27 cellular contexts compared by ENCODE assay signal in genomic region chr17:37535906-37536305, GRCh38.
"Had no signal": no experiment of that assay in that cellular context is flagged by ENCODE, and none has a peak within 500 bp of the region (broad histone marks: within the 10 kb centered on the region; RNA-seq: fewer than 3 reads in every experiment).

No MANE protein-coding gene starts in this region.

- H3K27me3 Mint-ChIP-seq: memory B cell; stimulated activated naive B cell treated with anti-CD40 and anti-IgM and Interleukin-4, amounts not matched to agents 10 μg/mL and 1 μg/mL and 100 μg/mL, for 72 hours; stimulated activated naive CD8-positive, alpha-beta T cell treated with anti-CD3 and anti-CD28 coated beads, Interleukin-15, Interleukin-2, amounts not matched to agents 100 ng/mL and 50 ng/mL, for 24 hours had no signal

- H3K4me3 ChIP-seq: dorsolateral prefrontal cortex, gastrocnemius medialis, heart left ventricle, hepatocyte, lung, ovary, psoas muscle, sigmoid colon, thoracic aorta, transverse colon, upper lobe of right lung, uterus had no signal

- H3K9me3 Mint-ChIP-seq: endodermal cell; memory B cell; stimulated activated naive B cell treated with anti-CD40 and anti-IgM and Interleukin-4, amounts not matched to agents 10 μg/mL and 1 μg/mL and 100 μg/mL, for 72 hours; stimulated activated naive CD8-positive, alpha-beta T cell treated with anti-CD3 and anti-CD28 coated beads, Interleukin-15, Interleukin-2, amounts not matched to agents 100 ng/mL and 50 ng/mL, for 24 hours had no signal

- H3K27me3 ChIP-seq: dorsolateral prefrontal cortex, gastrocnemius medialis, heart left ventricle, hepatocyte, ovary, sigmoid colon, transverse colon, upper lobe of right lung, uterus had no signal

- DNase-seq: dorsolateral prefrontal cortex; effector CD4-positive, alpha-beta T cell; endodermal cell; foreskin fibroblast; gastrocnemius medialis; heart left ventricle; kidney; occipital lobe; ovary; posterior cingulate gyrus; psoas muscle; right cardiac atrium; sigmoid colon; stimulated activated CD4-positive, alpha-beta T cell treated with anti-CD3 and anti-CD28 coated beads, Interleukin-2, amount 100 ng/mL, for 24 hours; stimulated activated CD4-positive, alpha-beta T cell treated with anti-CD3 and anti-CD28 coated beads, Interleukin-4, amount 100 ng/mL, for 4 hours; stimulated activated naive B cell treated with anti-CD40 and anti-IgM and Interleukin-4, amounts not matched to agents 10 μg/mL and 1 μg/mL and 100 μg/mL, for 72 hours; transverse colon; upper lobe of right lung; uterus had no signal

- H3K4me3 Mint-ChIP-seq: endodermal cell; memory B cell; stimulated activated naive B cell treated with anti-CD40 and anti-IgM and Interleukin-4, amounts not matched to agents 10 μg/mL and 1 μg/mL and 100 μg/mL, for 72 hours; stimulated activated naive CD8-positive, alpha-beta T cell treated with anti-CD3 and anti-CD28 coated beads, Interleukin-15, Interleukin-2, amounts not matched to agents 100 ng/mL and 50 ng/mL, for 24 hours had no signal

- H3K27ac ChIP-seq: dorsolateral prefrontal cortex, epithelial cell of prostate, gastrocnemius medialis, heart left ventricle, hepatocyte, ovary, psoas muscle, sigmoid colon, thoracic aorta, transverse colon, upper lobe of right lung, uterus had no signal

- H3K9me3 ChIP-seq: gastrocnemius medialis, heart left ventricle, ovary, psoas muscle, sigmoid colon, thoracic aorta, transverse colon, upper lobe of right lung, uterus had no signal

- ATAC-seq: esophagus mucosa; gastrocnemius medialis; left lobe of liver; psoas muscle; right cardiac atrium; stimulated activated naive B cell treated with anti-CD40 and anti-IgM and Interleukin-4, amounts not matched to agents 10 μg/mL and 1 μg/mL and 100 μg/mL, for 72 hours; upper lobe of right lung had no signal

- H3K27ac Mint-ChIP-seq: memory B cell; stimulated activated naive B cell treated with anti-CD40 and anti-IgM and Interleukin-4, amounts not matched to agents 10 μg/mL and 1 μg/mL and 100 μg/mL, for 72 hours; stimulated activated naive CD8-positive, alpha-beta T cell treated with anti-CD3 and anti-CD28 coated beads, Interleukin-15, Interleukin-2, amounts not matched to agents 100 ng/mL and 50 ng/mL, for 24 hours had no signal

- H3K4me1 ChIP-seq: gastrocnemius medialis, heart left ventricle, psoas muscle, sigmoid colon, transverse colon, upper lobe of right lung, uterus had no signal

- H3K36me3 ChIP-seq: ovary, uterus had no signal
